ENCODE assay signal across 10 cellular contexts in genomic region chr1:37753473-37754321, GRCh38. TPM values are rescaled to one million over a fixed set of nuclear protein-coding genes. Genes with fewer than 3 reads are reported as not detected.
A peak's percentile ranks its signal among the peaks of the same experiment; 100 is the strongest.
DNase-seq lines count a peak whose midpoint lies in the region; ATAC-seq and TF ChIP-seq lines count a peak whose summit lies in the region.
"Had no signal": no experiment of that assay in that cellular context is flagged by ENCODE, and none has a peak within 500 bp of the region (broad histone marks: within the 10 kb centered on the region; RNA-seq: fewer than 3 reads in every experiment).

No MANE protein-coding gene starts in this region.

- H3K4me1 ChIP-seq in urinary bladder (ENCODE audit: insufficient read depth): no peaks in the 10 kb centered on the region

- in situ Hi-C loops in GM13976 (cut with MboI; ENCODE audit: low sequenced_read_pairs, unreplicated experiment): no loop called here

- 6% methylated on average over 52 of the region's 52 CpGs for WGBS in urinary bladder

- no peaks in the 10 kb centered on the region for H3K36me3 Mint-ChIP-seq in activated CD8-positive, alpha-beta T cell treated with anti-CD3 and anti-CD28 coated beads for 36 hours (ENCODE audit: low read depth)

- CTCF ChIA-PET in activated CD8-positive, alpha-beta T cell treated with anti-CD3 and anti-CD28 coated beads for 36 hours (lab: Charles Lee): no interaction called here

- H3K4me3 Mint-ChIP-seq in activated CD8-positive, alpha-beta T cell treated with anti-CD3 and anti-CD28 coated beads for 36 hours: peak overlapping the region; percentile 54
- H3K4me3 Mint-ChIP-seq: HFFc6 had no signal

- no peak for TF ChIP-seq CTCF in activated CD8-positive, alpha-beta T cell treated with anti-CD3 and anti-CD28 coated beads for 36 hours (IDR thresholded peaks at IDR 0.05)
- TF ChIP-seq CTCF in GM13976 (IDR thresholded peaks at IDR 0.05; ENCODE audit: borderline replicate concordance, control extremely low read depth, extremely low read depth, insufficient read depth, missing control alignments): no peak

- POLR2A ChIA-PET in activated CD8-positive, alpha-beta T cell treated with anti-CD3 and anti-CD28 coated beads for 36 hours (lab: Charles Lee): no interaction called here

- H3K36me3 ChIP-seq in urinary bladder (ENCODE audit: insufficient read depth): no peaks in the 10 kb centered on the region

- no peaks in the 10 kb centered on the region for H3K9me3 Mint-ChIP-seq in activated CD8-positive, alpha-beta T cell treated with anti-CD3 and anti-CD28 coated beads for 36 hours
- H3K9me3 Mint-ChIP-seq: HFFc6 had no signal

- H3K4me1 Mint-ChIP-seq in activated CD8-positive, alpha-beta T cell treated with anti-CD3 and anti-CD28 coated beads for 36 hours (ENCODE audit: low read depth): peaks cover 19% of the 10 kb centered on the region

- H3K4me3 ChIP-seq in urinary bladder (ENCODE audit: low read depth, low read length): peak overlapping the region; percentile 48

- peaks cover 31% of the 10 kb centered on the region for H3K27me3 Mint-ChIP-seq in activated CD8-positive, alpha-beta T cell treated with anti-CD3 and anti-CD28 coated beads for 36 hours

- no peak overlapping the region for H3K27ac Mint-ChIP-seq in activated CD8-positive, alpha-beta T cell treated with anti-CD3 and anti-CD28 coated beads for 36 hours
- H3K27ac Mint-ChIP-seq: HFFc6 had no signal

- DNase-seq in stimulated activated CD4-positive, alpha-beta T cell treated with anti-CD3 and anti-CD28 coated beads, Interleukin-15, amount 100 ng/mL, for 24 hours: peak; percentile 14
- DNase-seq in stimulated activated CD4-positive, alpha-beta T cell treated with anti-CD3 and anti-CD28 coated beads, Interleukin-12 subunit alpha, Interleukin-12 subunit beta, amount 100 ng/mL, for 4 hours: no peak
- DNase-seq in activated CD8-positive, alpha-beta T cell treated with anti-CD3 and anti-CD28 coated beads for 36 hours: no peak
- DNase-seq in iPS-NIHi11 (ENCODE audit: low spot score): peak; percentile 38
- no peak for DNase-seq in GM13976 (ENCODE audit: low spot score)
- no peak for DNase-seq in stimulated activated naive CD4-positive, alpha-beta T cell (lab: John Stamatoyannopoulos, UW)
- DNase-seq: activated effector memory CD4-positive, alpha-beta T cell treated with Interleukin-2 at 50 U/mL for 16 hours; HFFc6 had no signal

- no peak for ATAC-seq in activated CD8-positive, alpha-beta T cell treated with anti-CD3 and anti-CD28 coated beads for 36 hours
- no peak for ATAC-seq in GM21526 (IDR thresholded peaks at IDR 0.05; ENCODE audit: low FRiP score, unreplicated experiment)

- no peak overlapping the region for H3K27ac ChIP-seq in urinary bladder (ENCODE audit: low read depth)

- intact Hi-C loops in activated CD8-positive, alpha-beta T cell treated with anti-CD3 and anti-CD28 coated beads for 36 hours (cut with micrococcal nuclease): no loop called here

RNA-seq across cellular contexts. Expression of gene EPHA10, which starts 11.2 kb away (rescaled TPM):
- total RNA-seq in activated CD8-positive, alpha-beta T cell treated with anti-CD3 and anti-CD28 coated beads for 36 hours: not detected
- 0.05 TPM for total RNA-seq in urinary bladder
- 0.15 TPM for polyA plus RNA-seq in urinary bladder
- total RNA-seq: HFFc6 had no signal

RNA-seq across cellular contexts. Expression of gene MANEAL, which starts 40.0 kb away (rescaled TPM):
- total RNA-seq in activated CD8-positive, alpha-beta T cell treated with anti-CD3 and anti-CD28 coated beads for 36 hours: 1 to 10 TPM; 1.2 to 1.4 TPM
- 3.3 TPM for total RNA-seq in urinary bladder
- polyA plus RNA-seq in urinary bladder: 3.1 TPM

RNA-seq across cellular contexts. Expression of gene C1orf122, which starts 53.9 kb away (rescaled TPM):
- 10 to 100 TPM; 17.4 to 17.9 TPM for total RNA-seq in activated CD8-positive, alpha-beta T cell treated with anti-CD3 and anti-CD28 coated beads for 36 hours
- total RNA-seq in urinary bladder: 10.0 TPM
- 59.2 TPM for polyA plus RNA-seq in urinary bladder

RNA-seq across cellular contexts. Expression of gene YRDC, which starts 54.3 kb away (rescaled TPM):
- total RNA-seq in activated CD8-positive, alpha-beta T cell treated with anti-CD3 and anti-CD28 coated beads for 36 hours: 10 to 100 TPM; 36.2 to 37.1 TPM
- 6.0 TPM for total RNA-seq in urinary bladder
- polyA plus RNA-seq in urinary bladder: 15.0 TPM

Comparison
In these comparisons a context has a peak if more than half of its experiments do, and no peak if none do; other contexts are left out.
1. DNase-seq: peak in stimulated activated CD4-positive, alpha-beta T cell treated with anti-CD3 and anti-CD28 coated beads, Interleukin-15, amount 100 ng/mL, for 24 hours (single experiment) and iPS-NIHi11 (single experiment); none in stimulated activated CD4-positive, alpha-beta T cell treated with anti-CD3 and anti-CD28 coated beads, Interleukin-12 subunit alpha, Interleukin-12 subunit beta, amount 100 ng/mL, for 4 hours (single experiment), activated CD8-positive, alpha-beta T cell treated with anti-CD3 and anti-CD28 coated beads for 36 hours (single experiment), GM13976 (single experiment) and stimulated activated naive CD4-positive, alpha-beta T cell (0 of 6).